1 cellular context compared by ENCODE assay signal in the genomic region with DNA sequence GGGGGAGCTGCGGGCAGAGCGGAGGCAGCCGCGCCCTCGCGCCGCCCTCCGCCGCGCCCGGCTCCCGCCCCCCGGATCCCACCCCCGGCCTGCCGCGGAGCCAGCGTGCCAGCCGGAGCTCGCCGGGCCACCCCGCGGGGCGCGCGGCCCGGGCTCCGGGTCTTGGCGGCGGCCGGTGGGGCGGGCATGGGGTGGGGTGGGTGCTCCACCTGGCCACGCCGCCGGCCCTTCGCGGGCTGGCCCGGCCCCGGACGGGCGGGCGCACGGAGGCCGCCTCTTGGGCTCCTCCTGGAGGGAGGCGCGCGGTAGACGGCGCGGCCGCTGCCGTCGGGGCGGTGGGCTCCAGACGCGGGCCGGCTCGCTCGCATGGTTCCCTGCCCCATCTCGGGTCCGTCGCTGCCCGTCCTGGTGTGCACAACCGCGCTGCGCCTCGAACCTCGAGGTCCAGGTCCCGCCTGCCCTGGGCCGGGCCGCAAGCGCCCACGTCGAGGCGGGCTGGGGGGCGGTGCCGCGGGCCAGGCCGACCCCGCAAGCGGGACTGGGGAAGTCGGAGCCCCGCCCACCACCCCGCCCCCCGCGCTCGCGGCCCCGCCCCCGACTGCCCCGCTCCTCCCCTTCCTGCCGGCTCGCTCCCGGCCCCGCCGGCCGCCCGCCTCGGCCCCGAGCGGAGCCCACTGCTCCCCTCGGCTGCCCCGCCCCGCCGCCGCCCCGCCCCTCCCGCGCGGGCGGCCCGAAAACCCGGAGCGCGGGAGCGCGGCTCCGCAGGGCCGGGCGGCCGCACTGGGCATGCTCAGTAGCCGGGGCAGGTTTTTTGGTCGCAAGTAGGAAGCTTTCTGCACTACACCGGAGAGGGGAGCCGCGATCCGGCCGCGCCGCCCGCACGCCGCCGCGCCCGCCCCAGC.
TF ChIP-seq lines count a peak whose summit lies in the region.

A gene with protein sequence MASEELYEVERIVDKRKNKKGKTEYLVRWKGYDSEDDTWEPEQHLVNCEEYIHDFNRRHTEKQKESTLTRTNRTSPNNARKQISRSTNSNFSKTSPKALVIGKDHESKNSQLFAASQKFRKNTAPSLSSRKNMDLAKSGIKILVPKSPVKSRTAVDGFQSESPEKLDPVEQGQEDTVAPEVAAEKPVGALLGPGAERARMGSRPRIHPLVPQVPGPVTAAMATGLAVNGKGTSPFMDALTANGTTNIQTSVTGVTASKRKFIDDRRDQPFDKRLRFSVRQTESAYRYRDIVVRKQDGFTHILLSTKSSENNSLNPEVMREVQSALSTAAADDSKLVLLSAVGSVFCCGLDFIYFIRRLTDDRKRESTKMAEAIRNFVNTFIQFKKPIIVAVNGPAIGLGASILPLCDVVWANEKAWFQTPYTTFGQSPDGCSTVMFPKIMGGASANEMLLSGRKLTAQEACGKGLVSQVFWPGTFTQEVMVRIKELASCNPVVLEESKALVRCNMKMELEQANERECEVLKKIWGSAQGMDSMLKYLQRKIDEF (plus strand): TSS at position 814 of the 902 bp plus-strand sequence. CDS start 380 bp downstream, outside the sequence.

TF ChIP-seq in A549, 52 proteins besides CTCF, POLR2A, EP300 and RAD21 (continued from another document):
- no peak for TF ChIP-seq EHF (CRISPR knock-in tag; IDR thresholded peaks at IDR 0.05)
- peak; percentile 48; the same call in 1 of the 2 replicates for TF ChIP-seq KDM1A (IDR thresholded peaks at IDR 0.05; ENCODE audit: low read depth)
- peak; percentile 47; the same call in 1 of the 2 replicates for TF ChIP-seq MYC (IDR thresholded peaks at IDR 0.05; ENCODE audit: borderline replicate concordance, low read length)
